In the genomic region with DNA sequence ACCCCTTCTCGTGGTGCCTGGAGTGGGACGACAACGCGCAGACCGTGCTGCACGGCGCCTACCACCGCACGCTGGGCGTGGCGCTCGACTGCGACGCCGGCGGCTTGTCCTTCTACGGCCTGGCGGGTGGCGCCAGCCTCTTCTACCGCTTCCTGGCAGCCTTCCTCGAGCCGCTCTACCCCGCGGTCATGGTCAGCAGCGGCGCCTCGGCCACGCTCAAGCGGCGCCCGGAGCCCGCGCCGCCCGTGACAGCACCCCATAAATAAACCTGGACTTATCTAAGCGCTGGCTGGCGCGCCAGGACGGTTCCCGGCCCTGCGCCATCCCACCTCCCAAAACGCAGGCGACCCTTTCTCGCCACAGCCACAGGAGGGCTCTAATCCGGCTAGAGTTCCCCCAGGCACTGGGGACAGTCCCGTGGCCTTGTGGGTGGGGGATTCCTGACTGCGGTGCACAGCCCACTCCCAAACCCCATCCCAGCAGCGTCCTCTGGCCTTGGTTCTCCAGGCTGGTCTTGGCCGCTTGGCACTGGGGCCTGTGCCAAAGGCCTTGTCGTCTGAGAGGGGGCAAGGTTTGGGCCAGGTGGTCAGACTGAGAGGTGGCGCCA, we compare ENCODE assay signal across 6 cellular contexts. TPM values are rescaled to one million over a fixed set of nuclear protein-coding genes. Genes with fewer than 3 reads are reported as not detected.
A peak's percentile ranks its signal among the peaks of the same experiment; 100 is the strongest.
DNase-seq lines count a peak whose midpoint lies in the region; FAIRE-seq and TF ChIP-seq lines count a peak whose summit lies in the region.

No MANE protein-coding gene starts in this region.

- H3K18ac ChIP-seq in H1 (ENCODE audit: extremely low read depth, low read length), result no peak overlapping the region; the same call in 1 of the 2 replicates

- peak overlapping the region; percentile 97; the same call in 1 of the 2 replicates for H2BK15ac ChIP-seq in H1 (ENCODE audit: low read length)

- H3K4me3 ChIP-seq in H1 (ENCODE audit: extremely low read depth in 1 of 4, insufficient read depth in 2 of 4, low read depth in 3 of 4, low read length in 4 of 4) (peak overlapping the region in 1 of 4 experiments; percentile 6; a peak in 1 of 8 replicates), retinal pigment epithelial cell (ENCODE audit: low read length) (no peak overlapping the region)

- H4K91ac ChIP-seq in H1 (replicated peaks; ENCODE audit: insufficient read length, low read length), result peak overlapping the region; percentile 81

- H2BK20ac ChIP-seq in H1 (ENCODE audit: low read length), result no peak overlapping the region

- peak overlapping the region; percentile 90 for H4K8ac ChIP-seq in H1 (ENCODE audit: extremely low read depth, insufficient read depth, low read length)

- H3K4me1 ChIP-seq in H1 (replicated peaks in 1 of 4; ENCODE audit: control insufficient read depth in 3 of 4, insufficient read depth in 4 of 4, low read length in 3 of 4), result peaks cover 0 to 16% (median 7%) of the 10 kb centered on the region in 4 experiments; a peak in 6 of 7 replicates

- no peak overlapping the region for H3K4ac ChIP-seq in H1 (replicated peaks; ENCODE audit: insufficient read length, low read depth, low read length)

- no peaks in the 10 kb centered on the region for H3K9me3 ChIP-seq in H1 (ENCODE audit: insufficient read depth in 2 of 2, low read depth in 1 of 2, low read length in 1 of 2)

- H4K5ac ChIP-seq in H1 (ENCODE audit: insufficient read length, low read depth, low read length), result peak overlapping the region; percentile 26

- no peak for TF ChIP-seq EP300 in H1 (IDR thresholded peaks at IDR 0.05; ENCODE audit: borderline replicate concordance in 1 of 2, low read depth in 2 of 2, low read length in 2 of 2)

- H2BK120ac ChIP-seq in H1 (replicated peaks; ENCODE audit: low read depth, low read length), result no peak overlapping the region

- CTCF ChIA-PET in H1 (lab: Charles Lee; ENCODE audit: partially characterized antibody), result interaction anchor here (0.8 to 7.6 kb wide), 14 partner anchors 8 to 116 kb away, joined by 3 to 45 read pairs (median 5); partner anchors contain the start of gene SLC16A5

- no peak overlapping the region for H3K14ac ChIP-seq in H1 (ENCODE audit: insufficient read length)

- H3K36me3 ChIP-seq in H1 (ENCODE audit: control insufficient read depth in 2 of 4, insufficient read depth in 4 of 4, low read length in 3 of 4), result no peaks in the 10 kb centered on the region

- DNase-seq in GM18507 (ENCODE audit: extremely low spot score, insufficient read length, low read depth) (peak; percentile 69), SW480 (ENCODE audit: low spot score) (peak; percentile 78), H1 (ENCODE audit: low read depth in 1 of 2, low spot score in 2 of 2) (no peak), retinal pigment epithelial cell (ENCODE audit: low read depth) (no peak), HPDE6-E6E7 (ENCODE audit: extremely low spot score) (no peak), HCEC 1CT (no peak)

- no peak overlapping the region for H2AK5ac ChIP-seq in H1 (ENCODE audit: low read depth, low read length)

- 96% methylated on average over 44 of the region's 51 CpGs; no CpG with 5 or more reads in 1 of the 2 experiments for WGBS in H1 (ENCODE audit: extremely low coverage in 1 of 2, insufficient coverage in 1 of 2, insufficient read length in 1 of 2, insufficient replicate concordance in 2 of 2, low coverage in 1 of 2, low lambda C conversion rate in 2 of 2, missing lambda C conversion rate in 1 of 2), 2 experiments

- H3K4me2 ChIP-seq in H1 (ENCODE audit: insufficient read depth in 1 of 2, low read depth in 2 of 2, low read length in 2 of 2), result no peak overlapping the region; a peak in 1 of 4 replicates

- no peak overlapping the region for H3K23ac ChIP-seq in H1 (ENCODE audit: insufficient read length)

- H4K20me1 ChIP-seq in H1 (replicated peaks in 1 of 2; ENCODE audit: control insufficient read depth in 1 of 2, insufficient read depth in 2 of 2, low read length in 2 of 2), result no peaks in the 10 kb centered on the region

- TF ChIP-seq CTCF in H1 (IDR thresholded peaks at IDR 0.05; ENCODE audit: control extremely low read depth in 1 of 3, insufficient read depth in 1 of 3, low read depth in 1 of 3, low read length in 3 of 3) (peak in 2 of 3 experiments; percentile 4; a peak in 1 of 4 replicates), retinal pigment epithelial cell (conservative IDR thresholded peaks at IDR 0.05; ENCODE audit: low read depth, low read length) (peak; percentile 10)

- H2AFZ ChIP-seq in H1 (ENCODE audit: low read length), result no peak overlapping the region

- H3K56ac ChIP-seq in H1 (replicated peaks; ENCODE audit: insufficient read length, low read depth, low read length), result no peak overlapping the region

- FAIRE-seq in GM18507 (lab: Jason Lieb, UNC) (peak; percentile 60), H1 (lab: Jason Lieb, UNC) (no peak)

- H3K27ac ChIP-seq in H1 (ENCODE audit: low read depth, low read length), result no peak overlapping the region

- H3K23me2 ChIP-seq in H1 (ENCODE audit: low read depth, low read length), result no peaks in the 10 kb centered on the region

- peak overlapping the region; percentile 80; the same call in 1 of the 2 replicates for H2BK12ac ChIP-seq in H1 (ENCODE audit: low read depth, low read length)

- H3K9ac ChIP-seq in H1 (replicated peaks in 1 of 4; ENCODE audit: extremely low read depth in 1 of 4, low read depth in 3 of 4, low read length in 3 of 4), result no peak overlapping the region

- TF ChIP-seq POLR2A in H1 (IDR thresholded peaks at IDR 0.05; ENCODE audit: control extremely low read depth in 1 of 2, low read depth in 2 of 2, low read length in 2 of 2), result no peak

- no peaks in the 10 kb centered on the region for H3K79me2 ChIP-seq in H1 (ENCODE audit: control insufficient read depth in 1 of 2, insufficient read depth in 2 of 2, low read length in 2 of 2)

- peak overlapping the region; percentile 56; the same call in 1 of the 2 replicates for H2BK5ac ChIP-seq in H1 (ENCODE audit: low read depth, low read length)

- H3K79me1 ChIP-seq in H1 (ENCODE audit: low read depth, low read length), result no peaks in the 10 kb centered on the region

- POLR2A ChIA-PET in H1 (lab: Charles Lee; ENCODE audit: partially characterized antibody), result interaction anchor here (1.1 to 4.4 kb wide), 3 partner anchors 10 to 41 kb away, joined by 3 to 25 read pairs (median 13); partner anchors contain the start of gene SLC16A5

- no peak; a peak in 1 of 4 replicates for TF ChIP-seq RAD21 in H1 (IDR thresholded peaks at IDR 0.05 in 1 of 2, conservative IDR thresholded peaks at IDR 0.05 in 1 of 2; ENCODE audit: low read depth in 2 of 2, low read length in 2 of 2)

- H3K27me3 ChIP-seq in H1 (replicated peaks in 1 of 4; ENCODE audit: control insufficient read depth in 3 of 4, extremely low read depth in 1 of 4, insufficient read depth in 3 of 4, low read length in 3 of 4), result no peaks in the 10 kb centered on the region

RNA-seq across cellular contexts. Expression of gene SLC16A5, which starts 10.2 kb away (rescaled TPM):
- 16.6 and 17.1 TPM in 2 replicates for total RNA-seq in H1 (2021; fragmentation: NEBNext Ultra II Directional; extraction: Animal tissue kit (Norgen Biotek cat#: 25700))
- polyA plus RNA-seq in H1 (2011; rRNA removed), result 34.7 and 54.8 TPM in 2 replicates
- 28.9 TPM for polyA plus RNA-seq in H1 (2011; cell fraction: cytosol; rRNA removed)
- polyA plus RNA-seq in H1 (2011; cell fraction: nucleus; rRNA removed), result 82.9 TPM
- 14.3 to 26.5 TPM (median 20.8 TPM) in 4 replicates for polyA plus RNA-seq in H1 (2012, experiment 1 of 2)
- polyA plus RNA-seq in H1 (2012, experiment 2 of 2), result 12.9 TPM
- 22.7 TPM for polyA plus RNA-seq in H1 (2013, experiment 1 of 2)
- polyA plus RNA-seq in H1 (2013, experiment 2 of 2), result 21.6 TPM
- polyA minus RNA-seq in H1 (2011; rRNA and poly(A)+ RNA removed), result 15.2 and 17.8 TPM in 2 replicates
- polyA minus RNA-seq in H1 (2011; cell fraction: cytosol; rRNA and poly(A)+ RNA removed), result 11.3 TPM
- polyA minus RNA-seq in H1 (2011; cell fraction: nucleus; rRNA and poly(A)+ RNA removed), result 24.1 TPM

RNA-seq across cellular contexts. Expression of gene KCTD2, which starts 30.6 kb away (rescaled TPM):
- 33.7 and 34.1 TPM in 2 replicates for total RNA-seq in H1 (2021; fragmentation: NEBNext Ultra II Directional; extraction: Animal tissue kit (Norgen Biotek cat#: 25700))
- 32.6 and 36.8 TPM in 2 replicates for polyA plus RNA-seq in H1 (2011; rRNA removed)
- 34.2 TPM for polyA plus RNA-seq in H1 (2011; cell fraction: cytosol; rRNA removed)
- polyA plus RNA-seq in H1 (2011; cell fraction: nucleus; rRNA removed), result 34.2 TPM
- 28.4 to 33.2 TPM (median 30.1 TPM) in 4 replicates for polyA plus RNA-seq in H1 (2012, experiment 1 of 2)
- polyA plus RNA-seq in H1 (2012, experiment 2 of 2), result 27.2 TPM
- 19.6 TPM for polyA plus RNA-seq in H1 (2013, experiment 1 of 2)
- 19.1 TPM for polyA plus RNA-seq in H1 (2013, experiment 2 of 2)
- 40.0 and 40.9 TPM in 2 replicates for polyA minus RNA-seq in H1 (2011; rRNA and poly(A)+ RNA removed)
- 16.6 TPM for polyA minus RNA-seq in H1 (2011; cell fraction: cytosol; rRNA and poly(A)+ RNA removed)
- polyA minus RNA-seq in H1 (2011; cell fraction: nucleus; rRNA and poly(A)+ RNA removed), result 13.5 TPM

RNA-seq across cellular contexts. Expression of gene ATP5PD, which starts 30.8 kb away (rescaled TPM):
- 326 and 335 TPM in 2 replicates for total RNA-seq in H1 (2021; fragmentation: NEBNext Ultra II Directional; extraction: Animal tissue kit (Norgen Biotek cat#: 25700))
- polyA plus RNA-seq in H1 (2011; rRNA removed), result 254 and 407 TPM in 2 replicates
- 359 TPM for polyA plus RNA-seq in H1 (2011; cell fraction: cytosol; rRNA removed)
- polyA plus RNA-seq in H1 (2011; cell fraction: nucleus; rRNA removed), result 101 TPM
- 445 to 644 TPM (median 486 TPM) in 4 replicates for polyA plus RNA-seq in H1 (2012, experiment 1 of 2)
- polyA plus RNA-seq in H1 (2012, experiment 2 of 2), result 293 TPM
- polyA plus RNA-seq in H1 (2013, experiment 1 of 2), result 532 TPM
- 533 TPM for polyA plus RNA-seq in H1 (2013, experiment 2 of 2)
- 160 and 164 TPM in 2 replicates for polyA minus RNA-seq in H1 (2011; rRNA and poly(A)+ RNA removed)
- polyA minus RNA-seq in H1 (2011; cell fraction: cytosol; rRNA and poly(A)+ RNA removed), result 92.8 TPM
- 69.1 TPM for polyA minus RNA-seq in H1 (2011; cell fraction: nucleus; rRNA and poly(A)+ RNA removed)

RNA-seq across cellular contexts. Expression of gene ARMC7, which starts 32.2 kb away (rescaled TPM):
- total RNA-seq in H1 (2021; fragmentation: NEBNext Ultra II Directional; extraction: Animal tissue kit (Norgen Biotek cat#: 25700)), result 13.6 TPM in 2 replicates
- 9.8 and 12.4 TPM in 2 replicates for polyA plus RNA-seq in H1 (2011; rRNA removed)
- polyA plus RNA-seq in H1 (2011; cell fraction: cytosol; rRNA removed), result 7.4 TPM
- polyA plus RNA-seq in H1 (2011; cell fraction: nucleus; rRNA removed), result 12.7 TPM
- polyA plus RNA-seq in H1 (2012, experiment 1 of 2), result 14.0 to 16.0 TPM (median 14.9 TPM) in 4 replicates
- polyA plus RNA-seq in H1 (2012, experiment 2 of 2), result 13.2 TPM
- 8.2 TPM for polyA plus RNA-seq in H1 (2013, experiment 1 of 2)
- polyA plus RNA-seq in H1 (2013, experiment 2 of 2), result 7.8 TPM
- polyA minus RNA-seq in H1 (2011; rRNA and poly(A)+ RNA removed), result 12.2 and 13.7 TPM in 2 replicates
- 10.2 TPM for polyA minus RNA-seq in H1 (2011; cell fraction: cytosol; rRNA and poly(A)+ RNA removed)
- 12.6 TPM for polyA minus RNA-seq in H1 (2011; cell fraction: nucleus; rRNA and poly(A)+ RNA removed)

RNA-seq across cellular contexts. Expression of gene NT5C, which starts 53.9 kb away (rescaled TPM):
- 52.1 and 66.9 TPM in 2 replicates for total RNA-seq in H1 (2021; fragmentation: NEBNext Ultra II Directional; extraction: Animal tissue kit (Norgen Biotek cat#: 25700))
- polyA plus RNA-seq in H1 (2011; rRNA removed), result 66.4 and 98.6 TPM in 2 replicates
- 92.6 TPM for polyA plus RNA-seq in H1 (2011; cell fraction: cytosol; rRNA removed)
- 145 TPM for polyA plus RNA-seq in H1 (2011; cell fraction: nucleus; rRNA removed)
- 38.9 to 77.9 TPM (median 68.7 TPM) in 4 replicates for polyA plus RNA-seq in H1 (2012, experiment 1 of 2)
- 57.5 TPM for polyA plus RNA-seq in H1 (2012, experiment 2 of 2)
- 69.7 TPM for polyA plus RNA-seq in H1 (2013, experiment 1 of 2)
- 60.6 TPM for polyA plus RNA-seq in H1 (2013, experiment 2 of 2)
- polyA minus RNA-seq in H1 (2011; rRNA and poly(A)+ RNA removed), result 12.1 and 14.9 TPM in 2 replicates
- polyA minus RNA-seq in H1 (2011; cell fraction: cytosol; rRNA and poly(A)+ RNA removed), result 16.7 TPM
- 44.4 TPM for polyA minus RNA-seq in H1 (2011; cell fraction: nucleus; rRNA and poly(A)+ RNA removed)

Comparison
In these comparisons a context has a peak if more than half of its experiments do, and no peak if none do; other contexts are left out.
1. DNase-seq: peak in GM18507 (single experiment) and SW480 (single experiment); none in H1 (0 of 2), retinal pigment epithelial cell (single experiment), HPDE6-E6E7 (single experiment) and HCEC 1CT (single experiment).